ENCODE assay signal across 16 cellular contexts in the genomic region with DNA sequence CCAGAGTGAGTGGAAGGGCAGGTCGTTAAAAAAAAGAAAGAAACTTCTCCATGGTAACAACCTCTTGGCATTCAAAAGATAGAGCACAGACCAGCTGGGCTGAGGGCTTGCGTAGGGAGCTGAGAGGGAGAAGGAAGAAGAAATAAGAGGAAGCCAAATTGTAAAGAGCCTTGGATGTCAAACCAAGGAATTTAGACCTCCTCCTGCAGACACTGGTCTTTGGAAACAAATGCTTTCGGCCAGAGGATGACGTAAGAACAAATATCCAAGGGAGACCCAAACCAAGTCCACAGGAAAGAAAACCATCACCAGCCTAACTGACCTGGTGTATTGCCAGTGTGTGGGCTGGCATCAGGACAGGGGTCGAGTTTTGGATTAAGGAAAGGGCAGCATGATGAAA.
DNase-seq lines count a peak whose midpoint lies in the region; ATAC-seq and TF ChIP-seq lines count a peak whose summit lies in the region.
"Had no signal": no experiment of that assay in that cellular context is flagged by ENCODE, and none has a peak within 500 bp of the region (broad histone marks: within the 10 kb centered on the region; RNA-seq: fewer than 3 reads in every experiment).

No MANE protein-coding gene starts in this region.

- DNase-seq in NCI-H1417 (lab: John Stamatoyannopoulos, UW) (peak in 2 of 3 experiments; percentile 12 to 22), NCI-H1417 treated with DMSO at 0.1 percent for 48 hours (lab: John Stamatoyannopoulos, UW) (no peak), astrocyte of the cerebellum (ENCODE audit: low read depth) (peak; percentile 83), fibroblast of the conjunctiva (ENCODE audit: low read depth) (peak; percentile 21), putamen (ENCODE audit: low spot score) (peak; percentile 13), HT-29 (ENCODE audit: low spot score) (no peak)
- DNase-seq in activated CD4-positive, CD25-positive, alpha-beta regulatory T cell treated with anti-CD3 and anti-CD28 coated beads, Interleukin-2, amount 50 U/mL, for 72 hours, result no peak
- DNase-seq: activated CD4-positive, alpha-beta T cell treated with anti-CD3 and anti-CD28 coated beads, Interleukin-2, amount 50 U/mL, for 1 hour; DND-41; glutamatergic neuron; kidney; NCI-H2227 treated with DMSO at 0.1 percent for 48 hours; stimulated activated naive B cell treated with anti-CD40 and anti-IgM and Interleukin-4, amounts not matched to agents 10 μg/mL and 1 μg/mL and 100 μg/mL, for 72 hours; upper lobe of left lung had no signal

- H3K4me3 ChIP-seq in astrocyte of the cerebellum (ENCODE audit: low read depth, low read length), result no peak overlapping the region
- H3K4me3 ChIP-seq: SK-N-MC, upper lobe of left lung had no signal

- TF ChIP-seq CTCF in astrocyte of the cerebellum (IDR thresholded peaks at IDR 0.05; ENCODE audit: low read depth, low read length, missing control alignments), result no peak

- in situ Hi-C loops in astrocyte of the cerebellum (cut with HindIII; ENCODE audit: low sequenced_read_pairs), result no loop called here

- no peak for ATAC-seq in HG03432 (IDR thresholded peaks at IDR 0.05; ENCODE audit: unreplicated experiment)
- ATAC-seq: stimulated activated naive B cell treated with anti-CD40 and anti-IgM and Interleukin-4, amounts not matched to agents 10 μg/mL and 1 μg/mL and 100 μg/mL, for 72 hours had no signal

Comparison
In these comparisons a context has a peak if more than half of its experiments do, and no peak if none do; other contexts are left out.
1. DNase-seq: peak in NCI-H1417 (2 of 3), astrocyte of the cerebellum (single experiment), fibroblast of the conjunctiva (single experiment) and putamen (single experiment); none in NCI-H1417 treated with DMSO at 0.1 percent for 48 hours (single experiment), activated CD4-positive, CD25-positive, alpha-beta regulatory T cell treated with anti-CD3 and anti-CD28 coated beads, Interleukin-2, amount 50 U/mL, for 72 hours (single experiment) and HT-29 (single experiment).